Comparison of ENCODE assay signal across 11 cellular contexts in the genomic region with DNA sequence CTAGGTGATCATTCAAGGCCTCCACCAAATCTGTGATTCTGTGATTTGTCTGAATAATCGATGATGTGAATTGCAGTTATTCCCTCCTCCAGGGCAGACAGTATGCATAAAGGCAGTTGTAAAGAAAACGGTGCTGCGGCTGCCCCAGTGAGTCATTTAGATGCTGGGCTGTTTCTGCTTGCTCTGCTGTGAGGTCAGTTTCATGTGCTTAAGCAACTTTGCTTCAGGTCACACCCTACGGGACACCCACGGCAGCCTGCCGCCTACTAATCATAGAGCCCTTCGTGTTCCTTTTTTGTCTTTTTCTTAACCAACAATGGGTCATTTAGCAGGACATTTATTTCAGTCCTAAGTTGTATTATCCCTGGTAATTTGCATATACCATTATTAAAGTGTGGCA.
DNase-seq lines count a peak whose midpoint lies in the region; ATAC-seq, FAIRE-seq and TF ChIP-seq lines count a peak whose summit lies in the region.
"Had no signal": no experiment of that assay in that cellular context is flagged by ENCODE, and none has a peak within 500 bp of the region (broad histone marks: within the 10 kb centered on the region; RNA-seq: fewer than 3 reads in every experiment).

No MANE protein-coding gene starts in this region.

- peaks cover 9% of the 10 kb centered on the region for H3K4me1 ChIP-seq in mesendoderm (ENCODE audit: control insufficient read depth, low read depth, low read length)

- no peak for ATAC-seq in GM21367 (IDR thresholded peaks at IDR 0.05; ENCODE audit: unreplicated experiment)
- ATAC-seq: WTC11 had no signal

- peaks cover 20% of the 10 kb centered on the region for H3K27me3 Mint-ChIP-seq in progenitor cell of endocrine pancreas

- H4K5ac ChIP-seq in mesendoderm (ENCODE audit: low read length): no peak overlapping the region

- H2BK15ac ChIP-seq in mesendoderm (replicated peaks; ENCODE audit: low read depth): no peak overlapping the region

- H3K4me2 ChIP-seq in mesendoderm (ENCODE audit: low read length): no peak overlapping the region

- H3K18ac ChIP-seq in mesendoderm (ENCODE audit: low read length): no peak overlapping the region

- no peak overlapping the region for H4K8ac ChIP-seq in mesendoderm (ENCODE audit: low read depth, low read length)

- FAIRE-seq in bronchial epithelial cell (lab: Jason Lieb, UNC): no peak

- no peak overlapping the region for H2BK120ac ChIP-seq in mesendoderm (ENCODE audit: low read depth, low read length)

- H3K36me3 Mint-ChIP-seq in progenitor cell of endocrine pancreas (ENCODE audit: insufficient read depth): no peaks in the 10 kb centered on the region
- H3K36me3 Mint-ChIP-seq: activated naive CD8-positive, alpha-beta T cell; WTC11 had no signal

- H3K27ac ChIP-seq in mesendoderm (ENCODE audit: low read depth, low read length): no peak overlapping the region

- H2BK5ac ChIP-seq in mesendoderm (ENCODE audit: low read length): no peak overlapping the region

- no peak overlapping the region for H3K56ac ChIP-seq in mesendoderm (ENCODE audit: low read length)

- DNase-seq in AG20443 (ENCODE audit: low spot score): peak; percentile 70
- peak; percentile 33 for DNase-seq in LHCN-M2 (ENCODE audit: low read depth)
- peak; percentile 71 for DNase-seq in bronchial epithelial cell (ENCODE audit: low read depth)
- peak; percentile 63 for DNase-seq in mesendoderm
- DNase-seq in progenitor cell of endocrine pancreas (ENCODE audit: low spot score, unreplicated experiment): no peak
- no peak for DNase-seq in midbrain (lab: John Stamatoyannopoulos, UW)
- no peak for DNase-seq in DMS153 treated with DMSO at 0.1 percent for 48 hours (lab: John Stamatoyannopoulos, UW; ENCODE audit: unreplicated experiment)
- DNase-seq: stimulated activated CD4-positive, alpha-beta T cell treated with anti-CD3 and anti-CD28 coated beads, Interleukin-2, amount 100 ng/mL, for 24 hours had no signal

- H3K9me3 Mint-ChIP-seq in progenitor cell of endocrine pancreas (ENCODE audit: low read depth): no peaks in the 10 kb centered on the region
- H3K9me3 Mint-ChIP-seq: WTC11 had no signal

- no peak overlapping the region for H3K4ac ChIP-seq in mesendoderm (ENCODE audit: low read depth, low read length)

- no peak overlapping the region for H3K9ac ChIP-seq in mesendoderm (ENCODE audit: low read length)

- no peak overlapping the region for H3K4me3 ChIP-seq in bronchial epithelial cell (ENCODE audit: low read depth, low read length)
- no peak overlapping the region for H3K4me3 ChIP-seq in mesendoderm (ENCODE audit: low read length)

- H3K27ac Mint-ChIP-seq in progenitor cell of endocrine pancreas: no peak overlapping the region
- H3K27ac Mint-ChIP-seq: activated naive CD8-positive, alpha-beta T cell; WTC11 had no signal

- H3K23ac ChIP-seq in mesendoderm (ENCODE audit: low read length): no peak overlapping the region

- no peaks in the 10 kb centered on the region for H3K36me3 ChIP-seq in bronchial epithelial cell (ENCODE audit: control insufficient read depth, insufficient read depth, low read length)
- no peaks in the 10 kb centered on the region for H3K36me3 ChIP-seq in mesendoderm (ENCODE audit: control insufficient read depth, insufficient read depth, low read length)

- TF ChIP-seq CTCF in bronchial epithelial cell (IDR thresholded peaks at IDR 0.05; ENCODE audit: insufficient read depth, low read length, severe bottlenecking) (no peak), progenitor cell of endocrine pancreas (IDR thresholded peaks at IDR 0.05; ENCODE audit: unreplicated experiment) (no peak)

- no peaks in the 10 kb centered on the region for H3K79me2 ChIP-seq in mesendoderm (ENCODE audit: control insufficient read depth, insufficient read depth, low read length)

- H2AK5ac ChIP-seq in mesendoderm (ENCODE audit: low read length): no peak overlapping the region

- H3K27me3 ChIP-seq in bronchial epithelial cell (ENCODE audit: control insufficient read depth, insufficient read depth, low read length) (no peaks in the 10 kb centered on the region), mesendoderm (ENCODE audit: insufficient read depth, low read length, poor library complexity) (no peaks in the 10 kb centered on the region)

- WGBS in mesendoderm (ENCODE audit: extremely low coverage, insufficient coverage, low lambda C conversion rate): no CpG with 5 or more reads among the region's 7 CpGs

- H3K4me1 Mint-ChIP-seq in progenitor cell of endocrine pancreas (ENCODE audit: low read depth): peaks cover 4% of the 10 kb centered on the region

- no peaks in the 10 kb centered on the region for H3K79me1 ChIP-seq in mesendoderm (ENCODE audit: low read length)

- no peak overlapping the region for H3K4me3 Mint-ChIP-seq in progenitor cell of endocrine pancreas (ENCODE audit: low read depth)
- H3K4me3 Mint-ChIP-seq: activated naive CD8-positive, alpha-beta T cell; WTC11 had no signal

Comparison
In these comparisons a context has a peak if more than half of its experiments do, and no peak if none do; other contexts are left out.
1. DNase-seq: peak in AG20443 (single experiment), LHCN-M2 (single experiment), bronchial epithelial cell (single experiment) and mesendoderm (single experiment); none in progenitor cell of endocrine pancreas (single experiment), midbrain (single experiment) and DMS153 treated with DMSO at 0.1 percent for 48 hours (single experiment).